17 cellular contexts compared by ENCODE assay signal in genomic region chr18:41756141-41756540, GRCh38.
A peak's percentile ranks its signal among the peaks of the same experiment; 100 is the strongest.
DNase-seq lines count a peak whose midpoint lies in the region; ATAC-seq and TF ChIP-seq lines count a peak whose summit lies in the region.
"Had no signal": no experiment of that assay in that cellular context is flagged by ENCODE, and none has a peak within 500 bp of the region (broad histone marks: within the 10 kb centered on the region; RNA-seq: fewer than 3 reads in every experiment).

No MANE protein-coding gene starts in this region.

- H3K9me3 ChIP-seq in HEK293 (ENCODE audit: control insufficient read depth, insufficient read depth, low read depth, low read length) = no peaks in the 10 kb centered on the region

- ATAC-seq in WTC11 = no peak
- ATAC-seq in stimulated activated effector memory CD8-positive, alpha-beta T cell treated with anti-CD3 and anti-CD28 coated beads, Interleukin-12 subunit alpha, Interleukin-12 subunit beta, amount 100 ng/mL, for 72 hours = no peak
- ATAC-seq in HG02763 (IDR thresholded peaks at IDR 0.05; ENCODE audit: unreplicated experiment) = no peak

- TF ChIP-seq CTCF in BJ (IDR thresholded peaks at IDR 0.05; ENCODE audit: insufficient read depth, low read depth, low read length) (no peak), HEK293 (tag by site-specific recombination; IDR thresholded peaks at IDR 0.05) (no peak), WTC11 (IDR thresholded peaks at IDR 0.05) (no peak)

- H3K36me3 ChIP-seq in BJ (ENCODE audit: control insufficient read depth, insufficient read depth, low read length) = no peaks in the 10 kb centered on the region
- no peaks in the 10 kb centered on the region for H3K36me3 ChIP-seq in HEK293 (ENCODE audit: control insufficient read depth in 2 of 2, insufficient read depth in 1 of 2, low read length in 2 of 2)

- no peaks in the 10 kb centered on the region for H3K36me3 Mint-ChIP-seq in WTC11
- no peaks in the 10 kb centered on the region for H3K36me3 Mint-ChIP-seq in stimulated activated effector memory CD8-positive, alpha-beta T cell treated with anti-CD3 and anti-CD28 coated beads, Interleukin-12 subunit alpha, Interleukin-12 subunit beta, amount 100 ng/mL, for 72 hours

- DNase-seq in BJ (ENCODE audit: low read depth) (peak; percentile 9), WTC11 (ENCODE audit: low spot score) (no peak), left kidney (ENCODE audit: low read depth, low spot score) (peak; percentile 60), substantia nigra (lab: John Stamatoyannopoulos, UW) (no peak)
- DNase-seq in activated naive CD4-positive, alpha-beta T cell treated with anti-CD3 and anti-CD28 coated beads, Interleukin-2, amount 50 U/mL, for 16 hours = no peak
- no peak for DNase-seq in stimulated activated effector memory CD8-positive, alpha-beta T cell treated with anti-CD3 and anti-CD28 coated beads, Interleukin-12 subunit alpha, Interleukin-12 subunit beta, amount 100 ng/mL, for 72 hours (ENCODE audit: low spot score in 2 of 2)
- DNase-seq: ACHN; C1 segment of cervical spinal cord; Calu3; CD4-positive, alpha-beta T cell; DMS 273 treated with DMSO at 0.1 percent for 48 hours; DMS79 treated with DMSO at 0.1 percent for 48 hours; GDM1; H9 had no signal

- H3K27ac ChIP-seq in HEK293 (ENCODE audit: extremely low read depth, low read depth, low read length) (no peak overlapping the region), substantia nigra (ENCODE audit: low read depth, low read length, poor library complexity, severe bottlenecking) (no peak overlapping the region)
- H3K27ac ChIP-seq: HL-60 had no signal

- H3K4me1 Mint-ChIP-seq in WTC11 = peaks cover 19% of the 10 kb centered on the region
- no peaks in the 10 kb centered on the region for H3K4me1 Mint-ChIP-seq in stimulated activated effector memory CD8-positive, alpha-beta T cell treated with anti-CD3 and anti-CD28 coated beads, Interleukin-12 subunit alpha, Interleukin-12 subunit beta, amount 100 ng/mL, for 72 hours

- no peaks in the 10 kb centered on the region for H3K27me3 Mint-ChIP-seq in WTC11 (ENCODE audit: low read depth)
- H3K27me3 Mint-ChIP-seq: CD4-positive, alpha-beta T cell had no signal

- CTCF ChIA-PET in BJ (lab: Yijun Ruan, JAX) = interaction anchor here (0.6 to 0.9 kb wide), 2 partner anchors 10 to 118 kb away, joined by 3 to 6 read pairs; no protein-coding TSS in a partner anchor
- CTCF ChIA-PET in HEK293 (lab: Yijun Ruan, JAX) = interaction anchor here (0.7 to 1.4 kb wide), 3 partner anchors 9 to 1664 kb away, joined by 3 to 4 read pairs (median 4); no protein-coding TSS in a partner anchor
- CTCF ChIA-PET in WTC11 (lab: Charles Lee) = interaction anchor here (0.9 kb wide), 1 partner anchor 10 kb away, joined by 4 read pairs; no protein-coding TSS in a partner anchor

- peak overlapping the region; percentile 8; the same call in 1 of the 2 replicates for H3K27ac Mint-ChIP-seq in WTC11
- H3K27ac Mint-ChIP-seq in stimulated activated effector memory CD8-positive, alpha-beta T cell treated with anti-CD3 and anti-CD28 coated beads, Interleukin-12 subunit alpha, Interleukin-12 subunit beta, amount 100 ng/mL, for 72 hours = no peak overlapping the region
- H3K27ac Mint-ChIP-seq: CD4-positive, alpha-beta T cell; H9 had no signal

- no peak overlapping the region for H3K4me3 ChIP-seq in BJ (ENCODE audit: low read depth, low read length)
- no peak overlapping the region for H3K4me3 ChIP-seq in HEK293 (ENCODE audit: low read depth, low read length)

- H3K27me3 ChIP-seq in BJ (ENCODE audit: control insufficient read depth, insufficient read depth, low read length) = no peaks in the 10 kb centered on the region

- H3K4me3 Mint-ChIP-seq in WTC11 = no peak overlapping the region
- H3K4me3 Mint-ChIP-seq in stimulated activated effector memory CD8-positive, alpha-beta T cell treated with anti-CD3 and anti-CD28 coated beads, Interleukin-12 subunit alpha, Interleukin-12 subunit beta, amount 100 ng/mL, for 72 hours = no peak overlapping the region
- H3K4me3 Mint-ChIP-seq: CD4-positive, alpha-beta T cell; H9 had no signal

- POLR2A ChIA-PET in BJ (lab: Charles Lee) (no interaction called here), HEK293 (lab: Yijun Ruan, JAX) (no interaction called here), WTC11 (lab: Charles Lee) (no interaction called here)

- H3K9me3 Mint-ChIP-seq in WTC11 = no peaks in the 10 kb centered on the region
- peaks cover 3% of the 10 kb centered on the region for H3K9me3 Mint-ChIP-seq in stimulated activated effector memory CD8-positive, alpha-beta T cell treated with anti-CD3 and anti-CD28 coated beads, Interleukin-12 subunit alpha, Interleukin-12 subunit beta, amount 100 ng/mL, for 72 hours
- H3K9me3 Mint-ChIP-seq: CD4-positive, alpha-beta T cell; H9 had no signal

- H3K4me1 ChIP-seq in HEK293 (ENCODE audit: control insufficient read depth, insufficient read depth, low read length) = 0 out of 2 replicates have a peak, but pooled peaks cover under 1% of the 10 kb centered on the region

TF ChIP-seq in HEK293, 187 proteins besides CTCF, POLR2A, EP300 and RAD21 (continues in another document):
- TF ChIP-seq ZNF239 (tag by site-specific recombination; IDR thresholded peaks at IDR 0.05) = 0 out of 2 replicates have a peak, but pooled peaks have one; percentile 23
- no peak for TF ChIP-seq ZNF521 (tag by site-specific recombination; IDR thresholded peaks at IDR 0.05)
- TF ChIP-seq ATF2 (tag by site-specific recombination; IDR thresholded peaks at IDR 0.05; ENCODE audit: low read depth) = no peak
- TF ChIP-seq YY2 (tag by site-specific recombination; IDR thresholded peaks at IDR 0.05) = no peak
- no peak for TF ChIP-seq BCL11B (tag by site-specific recombination; IDR thresholded peaks at IDR 0.05; ENCODE audit: low read depth)
- TF ChIP-seq ZNF404 (tag by site-specific recombination; IDR thresholded peaks at IDR 0.05) = no peak
- no peak for TF ChIP-seq ZNF214 (tag by site-specific recombination; IDR thresholded peaks at IDR 0.05; ENCODE audit: borderline replicate concordance)
- TF ChIP-seq TRIM28 (IDR thresholded peaks at IDR 0.05; ENCODE audit: borderline replicate concordance, low read length) = no peak
- no peak for TF ChIP-seq ZNF510 (tag by site-specific recombination; IDR thresholded peaks at IDR 0.05; ENCODE audit: insufficient replicate concordance)
- TF ChIP-seq ZNF335 (tag by site-specific recombination; conservative IDR thresholded peaks at IDR 0.05) = no peak

TF ChIP-seq in WTC11, 78 proteins besides CTCF, POLR2A, EP300 and RAD21:
- no peak for TF ChIP-seq ZBTB21 (CRISPR knock-in tag; IDR thresholded peaks at IDR 0.05; ENCODE audit: borderline replicate concordance)
- no peak for TF ChIP-seq CREM (CRISPR knock-in tag; IDR thresholded peaks at IDR 0.05)
- no peak for TF ChIP-seq E2F5 (CRISPR knock-in tag; IDR thresholded peaks at IDR 0.05)
- TF ChIP-seq NR1H2 (CRISPR knock-in tag; IDR thresholded peaks at IDR 0.05) = no peak
- no peak for TF ChIP-seq E2F4 (CRISPR knock-in tag; IDR thresholded peaks at IDR 0.05; ENCODE audit: borderline replicate concordance, low read depth)
- no peak for TF ChIP-seq ZNF121 (CRISPR knock-in tag; IDR thresholded peaks at IDR 0.05)
- TF ChIP-seq RORB (CRISPR knock-in tag; IDR thresholded peaks at IDR 0.05) = no peak

Comparison
In these comparisons a context has a peak if more than half of its experiments do, and no peak if none do; other contexts are left out.
1. DNase-seq: peak in BJ (single experiment) and left kidney (single experiment); none in WTC11 (single experiment), activated naive CD4-positive, alpha-beta T cell treated with anti-CD3 and anti-CD28 coated beads, Interleukin-2, amount 50 U/mL, for 16 hours (single experiment), substantia nigra (0 of 49) and stimulated activated effector memory CD8-positive, alpha-beta T cell treated with anti-CD3 and anti-CD28 coated beads, Interleukin-12 subunit alpha, Interleukin-12 subunit beta, amount 100 ng/mL, for 72 hours (0 of 2).